In the genomic region with DNA sequence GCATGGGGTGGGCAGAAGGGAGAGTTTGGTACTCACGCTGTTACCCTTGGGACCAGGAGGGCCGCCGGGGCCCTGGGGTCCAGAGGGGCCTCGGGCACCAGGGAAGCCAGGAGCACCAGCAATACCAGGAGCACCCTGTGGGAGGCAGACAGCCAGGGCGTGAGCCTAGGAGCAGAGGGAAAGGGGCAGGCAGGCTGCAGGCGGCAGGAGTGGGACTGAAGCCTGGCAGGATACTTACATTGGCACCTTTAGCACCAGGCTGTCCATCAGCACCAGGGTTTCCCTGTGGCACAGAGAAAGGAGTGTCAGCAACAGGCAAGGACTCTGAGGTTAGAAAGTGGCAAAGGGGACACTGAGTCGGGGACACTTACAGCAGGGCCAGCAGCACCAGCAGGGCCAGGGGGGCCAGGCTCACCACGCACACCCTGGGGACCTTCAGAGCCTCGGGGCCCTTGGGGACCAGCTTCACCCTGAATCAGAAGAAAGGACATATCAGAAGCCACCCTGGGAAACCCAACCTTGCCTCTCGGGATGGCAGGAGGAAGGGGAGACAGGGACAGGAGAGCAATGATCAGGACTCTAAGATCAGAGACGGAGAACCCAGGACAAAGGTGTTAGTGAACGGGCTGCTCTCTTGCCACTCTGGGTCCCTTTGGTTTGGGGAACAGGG, we compare ENCODE assay signal across 12 cellular contexts. TPM values are rescaled to one million over a fixed set of nuclear protein-coding genes. Genes with fewer than 3 reads are reported as not detected.
DNase-seq lines count a peak whose midpoint lies in the region; ATAC-seq and TF ChIP-seq lines count a peak whose summit lies in the region.
"Had no signal": no experiment of that assay in that cellular context is flagged by ENCODE, and none has a peak within 500 bp of the region (broad histone marks: within the 10 kb centered on the region; RNA-seq: fewer than 3 reads in every experiment).

No MANE protein-coding gene starts in this region.

- peak; percentile 62 for DNase-seq in fibroblast of peridontal ligament (ENCODE audit: extremely low read depth)
- DNase-seq in sigmoid colon: no peak
- no peak for DNase-seq in activated CD4-positive, alpha-beta T cell treated with anti-CD3 and anti-CD28 coated beads, Interleukin-2, amount 50 U/mL, for 1 hour
- no peak for DNase-seq in activated CD4-positive, alpha-beta memory T cell treated with anti-CD3 and anti-CD28 coated beads for 36 hours
- DNase-seq: mesendoderm, NCI-H146, spleen had no signal

- TF ChIP-seq POLR2A in sigmoid colon (IDR thresholded peaks at IDR 0.05): no peak

- no peak overlapping the region for H2AFZ ChIP-seq in OCI-LY3 (ENCODE audit: low read depth, low read length)

- WGBS in sigmoid colon, 2 donors: 84 to 87% methylated on average over 12 of the region's 12 CpGs

- no peaks in the 10 kb centered on the region for H3K36me3 Mint-ChIP-seq in activated CD4-positive, alpha-beta memory T cell treated with anti-CD3 and anti-CD28 coated beads for 36 hours

- peaks cover 10% of the 10 kb centered on the region for H3K27me3 Mint-ChIP-seq in activated CD4-positive, alpha-beta memory T cell treated with anti-CD3 and anti-CD28 coated beads for 36 hours

- TF ChIP-seq CTCF in OCI-LY3 (IDR thresholded peaks at IDR 0.05; ENCODE audit: low read depth, low read length) (no peak), sigmoid colon (IDR thresholded peaks at IDR 0.05) (no peak)

- H3K36me3 ChIP-seq in BLaER1 treated with 17β-estradiol and CSF1 and Interleukin-3, amounts not matched to agents 10 nM and 100 nM: no peaks in the 10 kb centered on the region
- H3K36me3 ChIP-seq in OCI-LY3 (replicated peaks; ENCODE audit: low read depth, low read length): peaks cover 15% of the 10 kb centered on the region
- H3K36me3 ChIP-seq in sigmoid colon: peaks cover 79 to 93% (median 82%) of the 10 kb centered on the region in 4 donors

- H3K27me3 ChIP-seq in BLaER1 treated with 17β-estradiol and CSF1 and Interleukin-3, amounts not matched to agents 10 nM and 100 nM: peaks cover 0 to 23% (median 9%) of the 10 kb centered on the region in 11 experiments; a peak in 14 of 22 replicates
- H3K27me3 ChIP-seq in OCI-LY3 (ENCODE audit: low read depth, low read length) (no peaks in the 10 kb centered on the region), sigmoid colon (no peaks in the 10 kb centered on the region)

- H3K9ac ChIP-seq in BLaER1 treated with 17β-estradiol and CSF1 and Interleukin-3, amounts not matched to agents 10 nM and 100 nM: peak overlapping the region in 3 of 11 experiments; percentile 7 to 13 (median 7); a peak in 2 of 22 replicates
- H3K9ac ChIP-seq in OCI-LY3 (ENCODE audit: low read length): no peak overlapping the region

- no peak overlapping the region for H3K27ac ChIP-seq in BLaER1 treated with 17β-estradiol and CSF1 and Interleukin-3, amounts not matched to agents 10 nM and 100 nM
- H3K27ac ChIP-seq in OCI-LY3 (ENCODE audit: low read length): no peak overlapping the region
- H3K27ac ChIP-seq in sigmoid colon: peak overlapping the region; percentile 47 to 99 (median 96)

- no peak overlapping the region for H3K4me3 ChIP-seq in BLaER1 treated with 17β-estradiol and CSF1 and Interleukin-3, amounts not matched to agents 10 nM and 100 nM
- H3K4me3 ChIP-seq in OCI-LY3 (ENCODE audit: low read length): no peak overlapping the region
- H3K4me3 ChIP-seq in sigmoid colon: no peak overlapping the region
- H3K4me3 ChIP-seq: spleen had no signal

- no peaks in the 10 kb centered on the region for H3K9me3 ChIP-seq in BLaER1 treated with 17β-estradiol and CSF1 and Interleukin-3, amounts not matched to agents 10 nM and 100 nM (replicated peaks in 1 of 11)
- H3K9me3 ChIP-seq in OCI-LY3 (ENCODE audit: insufficient read depth, low read length): no peaks in the 10 kb centered on the region
- no peaks in the 10 kb centered on the region for H3K9me3 ChIP-seq in sigmoid colon
- H3K9me3 ChIP-seq: spleen had no signal

- ATAC-seq in GM21528 (IDR thresholded peaks at IDR 0.05; ENCODE audit: low FRiP score, unreplicated experiment) (no peak), GM18870 (IDR thresholded peaks at IDR 0.05; ENCODE audit: unreplicated experiment) (no peak)

- no peaks in the 10 kb centered on the region for H3K9me3 Mint-ChIP-seq in activated CD4-positive, alpha-beta memory T cell treated with anti-CD3 and anti-CD28 coated beads for 36 hours

- peak overlapping the region in 6 of 11 experiments; percentile 5 to 43 (median 18); a peak in 7 of 22 replicates for H3K4me2 ChIP-seq in BLaER1 treated with 17β-estradiol and CSF1 and Interleukin-3, amounts not matched to agents 10 nM and 100 nM
- H3K4me2 ChIP-seq in OCI-LY3 (ENCODE audit: low read length): 0 out of 2 replicates have a peak overlapping the region, but pooled peaks have one; percentile 12

- POLR2A ChIA-PET in activated CD4-positive, alpha-beta memory T cell treated with anti-CD3 and anti-CD28 coated beads for 36 hours (lab: Charles Lee): no interaction called here

- no peak overlapping the region for H3K4me3 Mint-ChIP-seq in activated CD4-positive, alpha-beta memory T cell treated with anti-CD3 and anti-CD28 coated beads for 36 hours

- TF ChIP-seq EP300 in sigmoid colon (IDR thresholded peaks at IDR 0.05): no peak

- peaks cover 11% of the 10 kb centered on the region for H3K4me1 Mint-ChIP-seq in activated CD4-positive, alpha-beta memory T cell treated with anti-CD3 and anti-CD28 coated beads for 36 hours (ENCODE audit: low read depth)

- peaks cover 4 to 54% (median 42%) of the 10 kb centered on the region in 10 experiments; a peak in 18 of 20 replicates for H3K4me1 ChIP-seq in BLaER1 treated with 17β-estradiol and CSF1 and Interleukin-3, amounts not matched to agents 10 nM and 100 nM
- H3K4me1 ChIP-seq in OCI-LY3 (ENCODE audit: low read length) (peaks cover 61% of the 10 kb centered on the region), sigmoid colon (peaks cover 0 to 91% (median 68%) of the 10 kb centered on the region in 4 donors)

- H3K79me2 ChIP-seq in OCI-LY3 (ENCODE audit: low read length): peaks cover 33% of the 10 kb centered on the region

- intact Hi-C loops in sigmoid colon (cut with DNase I): no loop called here
- intact Hi-C loops in activated CD4-positive, alpha-beta memory T cell treated with anti-CD3 and anti-CD28 coated beads for 36 hours (cut with micrococcal nuclease): no loop called here

- no peak overlapping the region for H3K27ac Mint-ChIP-seq in activated CD4-positive, alpha-beta memory T cell treated with anti-CD3 and anti-CD28 coated beads for 36 hours

- H4K20me1 ChIP-seq in BLaER1 treated with 17β-estradiol and CSF1 and Interleukin-3, amounts not matched to agents 10 nM and 100 nM: peaks cover 0 to 23% (median 0%) of the 10 kb centered on the region in 11 experiments; a peak in 2 of 22 replicates
- no peaks in the 10 kb centered on the region for H4K20me1 ChIP-seq in OCI-LY3 (ENCODE audit: insufficient read depth, low read length)

- CTCF ChIA-PET in activated CD4-positive, alpha-beta memory T cell treated with anti-CD3 and anti-CD28 coated beads for 36 hours (lab: Charles Lee): interaction anchor here (1.0 to 3.2 kb wide), 2 partner anchors 17 to 25 kb away, joined by 3 to 24 read pairs; no protein-coding TSS in a partner anchor

RNA-seq across cellular contexts. Expression of a gene that starts 6.1 kb away (rescaled TPM):
- total RNA-seq in sigmoid colon: 100 to 1,000 TPM in 1 of 4 donors, 10 to 100 TPM in 3; 43.6 to 459 (median 71.4) TPM
- 10 to 100 TPM in 2 of 3 donors, 1 to 10 TPM in 1; 7.8 to 96.7 (median 10.2) TPM for polyA plus RNA-seq in sigmoid colon
- 1 to 10 TPM; 2.3 to 3.7 TPM for total RNA-seq in activated CD4-positive, alpha-beta memory T cell treated with anti-CD3 and anti-CD28 coated beads for 36 hours

RNA-seq across cellular contexts. Expression of a gene that starts 29.5 kb away (rescaled TPM):
- 10 to 100 TPM; 27.3 to 80.1 (median 56.1) TPM for total RNA-seq in sigmoid colon
- polyA plus RNA-seq in sigmoid colon: 1 to 10 TPM; 2.5 to 7.2 (median 4.6) TPM
- under 1 TPM in 1 of 2 experiments, not detected in 1; 0.59 TPM for total RNA-seq in activated CD4-positive, alpha-beta memory T cell treated with anti-CD3 and anti-CD28 coated beads for 36 hours
- total RNA-seq: HT1080 had no signal

RNA-seq across cellular contexts. Expression of a gene that starts 44.9 kb away (rescaled TPM):
- total RNA-seq in sigmoid colon: 10 to 100 TPM; 15.3 to 18.8 (median 16.8) TPM
- polyA plus RNA-seq in sigmoid colon: 10 to 100 TPM in 2 of 3 donors, 1 to 10 TPM in 1; 9.0 to 38.7 (median 10.9) TPM
- total RNA-seq in activated CD4-positive, alpha-beta memory T cell treated with anti-CD3 and anti-CD28 coated beads for 36 hours: 10 to 100 TPM; 84.3 to 86.1 TPM

Comparison
In these comparisons a context has a peak if more than half of its experiments do, and no peak if none do; other contexts are left out.
1. H3K27ac ChIP-seq: peak in sigmoid colon (4 of 4); none in BLaER1 treated with 17β-estradiol and CSF1 and Interleukin-3, amounts not matched to agents 10 nM and 100 nM (0 of 11) and OCI-LY3 (single experiment).
2. RNA of a gene that starts 6.1 kb away (total RNA-seq): 43.6 to 459 TPM in sigmoid colon; 2.3 to 3.7 TPM in activated CD4-positive, alpha-beta memory T cell treated with anti-CD3 and anti-CD28 coated beads for 36 hours; every median in the first group is over 4 times any median in the second.
3. RNA of a gene that starts 29.5 kb away (total RNA-seq): 27.3 to 80.1 TPM in sigmoid colon; 0.59 TPM in activated CD4-positive, alpha-beta memory T cell treated with anti-CD3 and anti-CD28 coated beads for 36 hours; every median in the first group is over 10 times any median in the second.
4. RNA of a gene that starts 44.9 kb away (total RNA-seq): 84.3 to 86.1 TPM in activated CD4-positive, alpha-beta memory T cell treated with anti-CD3 and anti-CD28 coated beads for 36 hours; 15.3 to 18.8 TPM in sigmoid colon; every median in the first group is over 4 times any median in the second.